Comparison of ENCODE assay signal across 8 cellular contexts in the genomic region with DNA sequence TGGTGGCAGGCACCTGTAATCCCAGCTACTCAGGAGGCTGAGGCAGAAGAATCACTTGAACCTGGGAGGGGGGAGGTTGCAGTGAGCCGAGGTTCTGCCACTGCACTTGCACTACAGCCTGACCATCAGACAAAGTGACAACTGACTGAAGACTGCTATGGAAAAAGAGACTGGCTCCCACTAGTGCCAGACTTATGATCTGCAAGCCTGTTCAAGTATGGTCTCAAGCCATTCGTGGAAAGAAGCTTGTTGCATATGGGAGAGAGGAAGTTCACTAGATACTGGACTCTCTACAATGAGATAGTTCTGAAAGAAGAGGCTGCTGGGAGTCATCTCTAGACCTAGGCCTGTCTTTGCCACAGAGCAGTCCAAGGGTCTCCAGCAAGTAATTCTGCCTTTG. TPM values are rescaled to one million over a fixed set of nuclear protein-coding genes. Genes with fewer than 3 reads are reported as not detected.
DNase-seq lines count a peak whose midpoint lies in the region; ATAC-seq and TF ChIP-seq lines count a peak whose summit lies in the region.

No MANE protein-coding gene starts in this region.

- H3K27ac ChIP-seq in esophagus squamous epithelium = no peak overlapping the region

- peak; percentile 87 for ATAC-seq in HG02852 (IDR thresholded peaks at IDR 0.05; ENCODE audit: unreplicated experiment)

- peak overlapping the region in 3 of 5 experiments; percentile 17 to 77 (median 62) for H3K27ac Mint-ChIP-seq in brain

- no peak overlapping the region for H3K4me3 Mint-ChIP-seq in brain

- TF ChIP-seq CTCF in BE2C (IDR thresholded peaks at IDR 0.05; ENCODE audit: low read depth, low read length) = peak; percentile 73
- TF ChIP-seq CTCF in GM12873 (IDR thresholded peaks at IDR 0.05; ENCODE audit: insufficient read depth, low read depth, low read length, missing control alignments) = peak; percentile 80
- TF ChIP-seq CTCF in brain (conservative IDR thresholded peaks at IDR 0.05) = peak; percentile 13 to 55
- TF ChIP-seq CTCF in esophagus squamous epithelium (IDR thresholded peaks at IDR 0.05) = peak in 2 of 6 experiments; percentile 17 to 47

- WGBS in esophagus squamous epithelium, 2 donors = 48 to 67% methylated on average over 1 to 2 of the region's 2 CpGs

- H3K36me3 Mint-ChIP-seq in brain = peaks cover 60% of the 10 kb centered on the region

- H3K9me3 ChIP-seq in BE2C = no peaks in the 10 kb centered on the region
- no peaks in the 10 kb centered on the region for H3K9me3 ChIP-seq in esophagus squamous epithelium

- no peaks in the 10 kb centered on the region for H3K27me3 ChIP-seq in BE2C
- no peaks in the 10 kb centered on the region for H3K27me3 ChIP-seq in esophagus squamous epithelium

- no peaks in the 10 kb centered on the region for H3K4me1 ChIP-seq in BE2C
- no peaks in the 10 kb centered on the region for H3K4me1 ChIP-seq in esophagus squamous epithelium

- no peak for TF ChIP-seq POLR2A in esophagus squamous epithelium (IDR thresholded peaks at IDR 0.05)

- DNase-seq in BE2C (peak; percentile 26), NCI-H748 (lab: John Stamatoyannopoulos, UW; ENCODE audit: unreplicated experiment) (peak; percentile 36), lung microvascular endothelial cell (ENCODE audit: low read depth in 2 of 2) (peak; percentile 51 to 72), esophagus squamous epithelium (lab: John Stamatoyannopoulos, UW) (no peak)
- no peak for DNase-seq in stimulated activated naive CD4-positive, alpha-beta T cell treated with Interleukin-2 at 50 U/mL for 16 hours (lab: John Stamatoyannopoulos, UW)

- peaks cover 64% of the 10 kb centered on the region for H3K36me3 ChIP-seq in BE2C
- H3K36me3 ChIP-seq in esophagus squamous epithelium = peaks cover 0 to 95% (median 29%) of the 10 kb centered on the region in 3 donors

- H3K4me1 Mint-ChIP-seq in brain = no peaks in the 10 kb centered on the region

- intact Hi-C loops in esophagus squamous epithelium (cut with DNase I) = no loop called here

- H3K27me3 Mint-ChIP-seq in brain = no peaks in the 10 kb centered on the region

- H3K4me3 ChIP-seq in BE2C (ENCODE audit: low read depth, low read length) (no peak overlapping the region), esophagus squamous epithelium (no peak overlapping the region)

- H3K9me3 Mint-ChIP-seq in brain = no peaks in the 10 kb centered on the region

RNA-seq across cellular contexts. Expression of gene MDN1, which starts 26.7 kb away (rescaled TPM):
- 51.2 TPM for polyA plus RNA-seq in BE2C (2012; ENCODE audit: insufficient read depth, insufficient read length, low read depth)
- polyA plus RNA-seq in brain (ENCODE audit: insufficient read depth, low read depth, low replicate concordance) = 10.5 TPM
- total RNA-seq in lung microvascular endothelial cell = 13.5 and 18.3 TPM in 2 replicates
- total RNA-seq in esophagus squamous epithelium = 10 to 100 TPM; 13.1 to 44.6 (median 20.8) TPM

RNA-seq across cellular contexts. Expression of gene CASP8AP2, which starts 36.8 kb away (rescaled TPM):
- polyA plus RNA-seq in BE2C (2012; ENCODE audit: insufficient read depth, insufficient read length, low read depth) = 11.4 TPM
- 3.1 TPM for polyA plus RNA-seq in brain (ENCODE audit: insufficient read depth, low read depth, low replicate concordance)
- total RNA-seq in lung microvascular endothelial cell (7.4 and 10.7 TPM in 2 replicates), esophagus squamous epithelium (10 to 100 TPM in 3 of 4 donors, 1 to 10 TPM in 1; 6.0 to 17.2 (median 11.3) TPM)

Comparison
In these comparisons a context has a peak if more than half of its experiments do, and no peak if none do; other contexts are left out.
1. DNase-seq: peak in BE2C (single experiment), NCI-H748 (single experiment) and lung microvascular endothelial cell (2 of 2); none in esophagus squamous epithelium (single experiment) and stimulated activated naive CD4-positive, alpha-beta T cell treated with Interleukin-2 at 50 U/mL for 16 hours (single experiment).